10 cellular contexts compared by ENCODE assay signal in genomic region chr19:12886943-12887747, GRCh38. TPM values are rescaled to one million over a fixed set of nuclear protein-coding genes. Genes with fewer than 3 reads are reported as not detected.
A peak's percentile ranks its signal among the peaks of the same experiment; 100 is the strongest.
DNase-seq lines count a peak whose midpoint lies in the region; ATAC-seq and TF ChIP-seq lines count a peak whose summit lies in the region.
"Had no signal": no experiment of that assay in that cellular context is flagged by ENCODE, and none has a peak within 500 bp of the region (broad histone marks: within the 10 kb centered on the region; RNA-seq: fewer than 3 reads in every experiment).

TSS of gene KLF1 (minus strand) at chr19:12887201. CDS start at chr19:12887140, 61 bp downstream.

- H3K27ac Mint-ChIP-seq in GM23338 = no peak within 1 kb of the TSS
- peak within 1 kb of the TSS; percentile 19 to 28 for H3K27ac Mint-ChIP-seq in T-cell

- peaks cover 4% of the 10 kb centered on the region; the same call in 1 of the 2 replicates for H3K4me1 ChIP-seq in GM23338 (ENCODE audit: insufficient read depth)
- H3K4me1 ChIP-seq in psoas muscle = peaks cover 15% of the 10 kb centered on the region

- peaks cover 15% of the 10 kb centered on the region; the same call in 2 of the 3 replicates for H3K36me3 Mint-ChIP-seq in GM23338 (ENCODE audit: low read depth)
- H3K36me3 Mint-ChIP-seq in T-cell = peaks cover 3% of the 10 kb centered on the region

- TF ChIP-seq CTCF in GM23338 (conservative IDR thresholded peaks at IDR 0.05; ENCODE audit: low read depth in 2 of 2) (no peak), psoas muscle (IDR thresholded peaks at IDR 0.05) (no peak)

- H3K4me2 ChIP-seq in GM23338 = peak within 1 kb of the TSS; percentile 91

- H3K4me1 Mint-ChIP-seq in GM23338 (peaks cover 13% of the 10 kb centered on the region), T-cell (peaks cover 33 to 42% (median 36%) of the 10 kb centered on the region in 3 donors)

- H3K4me3 ChIP-seq in GM23338 (peak within 1 kb of the TSS; percentile 93), psoas muscle (peak within 1 kb of the TSS; percentile 63)

- H3K36me3 ChIP-seq in GM23338 (ENCODE audit: insufficient read depth) (no peaks in the 10 kb centered on the region), psoas muscle (ENCODE audit: insufficient read depth in 1 of 2, low read depth in 1 of 2) (no peaks in the 10 kb centered on the region)

- H3K4me3 Mint-ChIP-seq in GM23338 (peak within 1 kb of the TSS; percentile 77), T-cell (peak within 1 kb of the TSS; percentile 43 to 73 (median 55))

- DNase-seq in GM23338 (ENCODE audit: low spot score) = no peak
- no peak for DNase-seq in T-cell
- DNase-seq in erythroblast (lab: John Stamatoyannopoulos, UW) = peak; percentile 97 to 98
- DNase-seq in psoas muscle = no peak
- DNase-seq in DMS53 (lab: John Stamatoyannopoulos, UW) = no peak
- DNase-seq in T1000 (lab: John Stamatoyannopoulos, UW) = no peak
- DNase-seq in DMS114 treated with DMSO at 0.1 percent for 48 hours (lab: John Stamatoyannopoulos, UW; ENCODE audit: unreplicated experiment) = no peak
- DNase-seq: activated CD4-positive, CD25-positive, alpha-beta regulatory T cell had no signal

- H3K9me3 ChIP-seq in psoas muscle = no peaks in the 10 kb centered on the region

- POLR2A ChIA-PET in T-cell (lab: Charles Lee) = no interaction called here

- H2AFZ ChIP-seq in GM23338 = peak within 1 kb of the TSS; percentile 89; the same call in 1 of the 2 replicates

- CTCF ChIA-PET in T-cell (lab: Charles Lee) = no interaction called here

- WGBS in psoas muscle, 3 donors = 68 to 76% (median 69%) methylated on average over 17 of the region's 17 CpGs

- peaks cover 9% of the 10 kb centered on the region for H3K79me2 ChIP-seq in GM23338 (replicated peaks; ENCODE audit: insufficient read depth)

- ATAC-seq in GM23338 = no peak
- ATAC-seq in T-cell (replicated peaks in 1 of 4) = no peak
- no peak for ATAC-seq in psoas muscle

- H3K27me3 Mint-ChIP-seq in GM23338 (ENCODE audit: insufficient read depth, low read depth, poor library complexity) = peaks cover 38% of the 10 kb centered on the region
- H3K27me3 Mint-ChIP-seq in T-cell = peaks cover 0 to 2% of the 10 kb centered on the region in 2 donors

- H3K9me3 Mint-ChIP-seq in GM23338 (peaks cover 22% of the 10 kb centered on the region), T-cell (no peaks in the 10 kb centered on the region)

- H3K27me3 ChIP-seq in GM23338 (ENCODE audit: insufficient read depth) = peaks cover 18% of the 10 kb centered on the region
- H3K27me3 ChIP-seq in psoas muscle (ENCODE audit: insufficient read depth in 3 of 3, low read length in 2 of 3) = peaks cover 0 to 10% (median 2%) of the 10 kb centered on the region in 3 donors

- H4K20me1 ChIP-seq in GM23338 (replicated peaks; ENCODE audit: insufficient read depth) = peaks cover 4% of the 10 kb centered on the region

- intact Hi-C loops in psoas muscle (cut with DNase I) = no loop called here

- TF ChIP-seq POLR2A in erythroblast (IDR thresholded peaks at IDR 0.05; ENCODE audit: low read length) = peak; percentile 100

- peaks cover 21% of the 10 kb centered on the region for H3F3A ChIP-seq in GM23338 (replicated peaks; ENCODE audit: low read depth)

- H3K27ac ChIP-seq in GM23338 (ENCODE audit: low read depth) (no peak within 1 kb of the TSS), psoas muscle (no peak within 1 kb of the TSS)

- no peaks in the 10 kb centered on the region; the same call in 1 of the 2 replicates for H3K9me2 ChIP-seq in GM23338 (ENCODE audit: insufficient read depth)

TF ChIP-seq in GM23338, 12 proteins besides CTCF, POLR2A, EP300 and RAD21 (continues in another document):
- no peak for TF ChIP-seq REST (IDR thresholded peaks at IDR 0.05; ENCODE audit: unreplicated experiment)
- TF ChIP-seq EZH2 (IDR thresholded peaks at IDR 0.05; ENCODE audit: low read depth, unreplicated experiment) = no peak
- no peak for TF ChIP-seq ZNF331 (CRISPR knock-in tag; IDR thresholded peaks at IDR 0.05; ENCODE audit: low read depth)
- no peak for TF ChIP-seq ZNF462 (CRISPR knock-in tag; IDR thresholded peaks at IDR 0.05)
- TF ChIP-seq NANOG (IDR thresholded peaks at IDR 0.05; ENCODE audit: borderline replicate concordance) = no peak

RNA-seq across cellular contexts. Expression of gene KLF1, which starts in this region (rescaled TPM):
- total RNA-seq in GM23338 (2014; rRNA removed; shearing (Covaris generic)) = 1.1 and 1.4 TPM in 2 replicates
- 0.74 and 0.80 TPM in 2 replicates for polyA plus RNA-seq in GM23338 (2016; fragmentation: Nextera tagmentation; extraction: Ambion mirVana)
- total RNA-seq in T-cell = under 1 TPM in 3 of 5 donors, not detected in 2; 0.36 to 0.67 (median 0.38) TPM
- under 1 TPM in 2 of 4 donors, not detected in 2; 0.34 to 0.37 TPM for total RNA-seq in psoas muscle
- under 1 TPM in 1 of 3 donors, not detected in 2; 0.18 TPM for polyA plus RNA-seq in psoas muscle
- total RNA-seq: astrocyte, glomerular endothelial cell had no signal

Comparison
In these comparisons a context has a peak if more than half of its experiments do, and no peak if none do; other contexts are left out.
1. DNase-seq: peak in erythroblast (2 of 2); none in GM23338 (single experiment), T-cell (0 of 34), psoas muscle (0 of 2), DMS53 (single experiment), T1000 (single experiment) and DMS114 treated with DMSO at 0.1 percent for 48 hours (single experiment).